25 cellular contexts compared by ENCODE assay signal in the genomic region with DNA sequence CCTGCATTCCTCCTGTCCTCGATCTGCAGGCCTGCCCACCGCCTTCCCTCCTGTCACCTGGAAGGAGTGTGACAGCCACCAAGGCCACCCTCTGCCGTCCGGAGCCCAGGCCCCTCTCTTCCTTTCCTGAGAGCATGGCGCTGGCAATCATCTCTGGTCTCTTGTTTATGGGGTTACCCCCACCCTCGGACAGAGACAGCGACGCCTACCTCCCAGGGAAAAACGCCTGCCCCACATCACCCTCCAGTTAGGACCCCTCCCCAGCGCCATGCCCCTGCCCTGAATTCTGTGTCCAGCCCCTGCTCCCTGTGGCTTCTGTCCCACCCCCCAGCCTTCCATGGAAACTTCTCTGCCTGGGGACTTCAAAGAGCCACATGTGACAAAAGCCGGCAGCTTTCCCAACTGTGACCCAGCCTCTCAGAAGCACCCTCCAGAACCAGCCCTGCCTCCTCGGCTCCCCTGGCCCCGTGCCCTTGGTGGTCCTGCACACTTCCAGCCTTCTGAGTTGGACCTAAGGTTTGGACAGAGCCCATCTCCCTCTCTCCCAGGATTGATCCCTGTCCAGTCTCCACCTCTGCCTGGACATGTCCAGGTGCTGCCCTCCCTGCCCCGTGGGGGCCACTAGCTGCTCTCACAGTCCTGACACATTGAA.
DNase-seq lines count a peak whose midpoint lies in the region; ATAC-seq and TF ChIP-seq lines count a peak whose summit lies in the region.
"Had no signal": no experiment of that assay in that cellular context is flagged by ENCODE, and none has a peak within 500 bp of the region (broad histone marks: within the 10 kb centered on the region; RNA-seq: fewer than 3 reads in every experiment).

No MANE protein-coding gene starts in this region.

- H4K20me1 ChIP-seq in BLaER1 treated with 17β-estradiol and CSF1 and Interleukin-3, amounts not matched to agents 10 nM and 100 nM = no peaks in the 10 kb centered on the region

- H3K36me3 Mint-ChIP-seq in activated CD4-positive, alpha-beta T cell treated with anti-CD3 and anti-CD28 coated beads, Interleukin-2, amount 10 ng/mL, durations not matched to agents 7 days and 5 days (ENCODE audit: low read depth) = no peaks in the 10 kb centered on the region
- H3K36me3 Mint-ChIP-seq in activated T-helper 2 cell treated with anti-CD3 and anti-CD28 coated beads, Interferon-gamma antibody, Interleukin-2, Interleukin-4, amounts not matched to agents 10 μg/mL and 5 μg/mL and 100 μg/mL, durations not matched to agents 14 hours and 24 hours and 36 hours (ENCODE audit: low read depth) = no peaks in the 10 kb centered on the region
- H3K36me3 Mint-ChIP-seq in natural killer cell = no peaks in the 10 kb centered on the region
- H3K36me3 Mint-ChIP-seq: WTC11 had no signal

- peaks cover 13% of the 10 kb centered on the region for H3K27me3 Mint-ChIP-seq in activated CD4-positive, alpha-beta T cell treated with anti-CD3 and anti-CD28 coated beads, Interleukin-2, amount 10 ng/mL, durations not matched to agents 7 days and 5 days
- H3K27me3 Mint-ChIP-seq in activated T-helper 2 cell treated with anti-CD3 and anti-CD28 coated beads, Interferon-gamma antibody, Interleukin-2, Interleukin-4, amounts not matched to agents 10 μg/mL and 5 μg/mL and 100 μg/mL, durations not matched to agents 14 hours and 24 hours and 36 hours (ENCODE audit: low read depth) = peaks cover 12% of the 10 kb centered on the region
- H3K27me3 Mint-ChIP-seq in natural killer cell (ENCODE audit: low read depth in 2 of 2) = peaks cover 10 to 25% of the 10 kb centered on the region in 2 donors

- no peak for TF ChIP-seq CTCF in natural killer cell (IDR thresholded peaks at IDR 0.05)
- no peak for TF ChIP-seq CTCF in ovary (IDR thresholded peaks at IDR 0.05)

- H3K27me3 ChIP-seq in BLaER1 treated with 17β-estradiol and CSF1 and Interleukin-3, amounts not matched to agents 10 nM and 100 nM = no peaks in the 10 kb centered on the region
- H3K27me3 ChIP-seq in ovary = no peaks in the 10 kb centered on the region
- H3K27me3 ChIP-seq: suprapubic skin had no signal

- peaks cover 53% of the 10 kb centered on the region for H3K4me1 Mint-ChIP-seq in activated CD4-positive, alpha-beta T cell treated with anti-CD3 and anti-CD28 coated beads, Interleukin-2, amount 10 ng/mL, durations not matched to agents 7 days and 5 days
- peaks cover 54% of the 10 kb centered on the region for H3K4me1 Mint-ChIP-seq in activated T-helper 2 cell treated with anti-CD3 and anti-CD28 coated beads, Interferon-gamma antibody, Interleukin-2, Interleukin-4, amounts not matched to agents 10 μg/mL and 5 μg/mL and 100 μg/mL, durations not matched to agents 14 hours and 24 hours and 36 hours (ENCODE audit: low read depth)
- H3K4me1 Mint-ChIP-seq in natural killer cell = peaks cover 15 to 33% of the 10 kb centered on the region in 2 donors
- H3K4me1 Mint-ChIP-seq: B cell, WTC11 had no signal

- CTCF ChIA-PET in activated CD4-positive, alpha-beta T cell treated with anti-CD3 and anti-CD28 coated beads, Interleukin-2, amount 10 ng/mL, durations not matched to agents 7 days and 5 days (lab: Charles Lee) = no interaction called here

- no peaks in the 10 kb centered on the region for H3K9me3 Mint-ChIP-seq in activated CD4-positive, alpha-beta T cell treated with anti-CD3 and anti-CD28 coated beads, Interleukin-2, amount 10 ng/mL, durations not matched to agents 7 days and 5 days
- no peaks in the 10 kb centered on the region for H3K9me3 Mint-ChIP-seq in activated T-helper 2 cell treated with anti-CD3 and anti-CD28 coated beads, Interferon-gamma antibody, Interleukin-2, Interleukin-4, amounts not matched to agents 10 μg/mL and 5 μg/mL and 100 μg/mL, durations not matched to agents 14 hours and 24 hours and 36 hours
- no peaks in the 10 kb centered on the region for H3K9me3 Mint-ChIP-seq in natural killer cell

- H3K4me2 ChIP-seq in BLaER1 treated with 17β-estradiol and CSF1 and Interleukin-3, amounts not matched to agents 10 nM and 100 nM = peak overlapping the region; percentile 30 to 67 (median 60)
- H3K4me2 ChIP-seq: SK-N-SH had no signal

- H3K4me3 Mint-ChIP-seq in activated CD4-positive, alpha-beta T cell treated with anti-CD3 and anti-CD28 coated beads, Interleukin-2, amount 10 ng/mL, durations not matched to agents 7 days and 5 days = no peak overlapping the region
- H3K4me3 Mint-ChIP-seq in activated T-helper 2 cell treated with anti-CD3 and anti-CD28 coated beads, Interferon-gamma antibody, Interleukin-2, Interleukin-4, amounts not matched to agents 10 μg/mL and 5 μg/mL and 100 μg/mL, durations not matched to agents 14 hours and 24 hours and 36 hours (ENCODE audit: low read depth) = no peak overlapping the region
- H3K4me3 Mint-ChIP-seq in natural killer cell = no peak overlapping the region
- H3K4me3 Mint-ChIP-seq: B cell, WTC11 had no signal

- peak overlapping the region in 9 of 11 experiments; percentile 17 to 62 (median 50); a peak in 14 of 22 replicates for H3K27ac ChIP-seq in BLaER1 treated with 17β-estradiol and CSF1 and Interleukin-3, amounts not matched to agents 10 nM and 100 nM
- H3K27ac ChIP-seq in ovary = no peak overlapping the region
- H3K27ac ChIP-seq: dorsolateral prefrontal cortex, RWPE1, suprapubic skin had no signal

- no peak for DNase-seq in activated CD4-positive, alpha-beta T cell treated with anti-CD3 and anti-CD28 coated beads, Interleukin-2, amount 10 ng/mL, durations not matched to agents 7 days and 5 days
- DNase-seq in activated CD4-positive, alpha-beta T cell treated with anti-CD3 and anti-CD28 coated beads for 48 hours = no peak
- DNase-seq in activated T-helper 2 cell treated with anti-CD3 and anti-CD28 coated beads, Interferon-gamma antibody, Interleukin-2, Interleukin-4, amounts not matched to agents 10 μg/mL and 5 μg/mL and 100 μg/mL, durations not matched to agents 14 hours and 24 hours and 36 hours (ENCODE audit: low spot score) = no peak
- DNase-seq in natural killer cell (no peak), ovary (no peak)
- DNase-seq in stimulated activated CD4-positive, alpha-beta T cell treated with anti-CD3 and anti-CD28 coated beads, Interleukin-4, amount 100 ng/mL, for 4 hours = no peak
- DNase-seq: caudate nucleus, COR-L47, GOT3, left cardiac atrium, mammary epithelial cell, MM.1S, NCI-H1417, NCI-H2081 treated with DMSO at 0.1 percent for 48 hours, NCI-H446, NCI-H82, SK-N-SH, T1000 had no signal

- 0 out of 20 replicates have a peak overlapping the region, but pooled peaks of 1 of the 10 experiments have one; percentile 1 for H3K4me3 ChIP-seq in BLaER1 treated with 17β-estradiol and CSF1 and Interleukin-3, amounts not matched to agents 10 nM and 100 nM
- no peak overlapping the region for H3K4me3 ChIP-seq in ovary
- H3K4me3 ChIP-seq: dorsolateral prefrontal cortex, suprapubic skin had no signal

- H3K36me3 ChIP-seq in BLaER1 treated with 17β-estradiol and CSF1 and Interleukin-3, amounts not matched to agents 10 nM and 100 nM = no peaks in the 10 kb centered on the region
- no peaks in the 10 kb centered on the region for H3K36me3 ChIP-seq in ovary
- H3K36me3 ChIP-seq: suprapubic skin had no signal

- no peak for TF ChIP-seq EP300 in ovary (IDR thresholded peaks at IDR 0.05)

- POLR2A ChIA-PET in activated CD4-positive, alpha-beta T cell treated with anti-CD3 and anti-CD28 coated beads, Interleukin-2, amount 10 ng/mL, durations not matched to agents 7 days and 5 days (lab: Charles Lee) = interaction anchor here (0.5 kb wide), 1 partner anchor 24 kb away, joined by 4 read pairs; no protein-coding TSS in a partner anchor

- intact Hi-C loops in activated T-helper 2 cell treated with anti-CD3 and anti-CD28 coated beads, Interferon-gamma antibody, Interleukin-2, Interleukin-4, amounts not matched to agents 10 μg/mL and 5 μg/mL and 100 μg/mL, durations not matched to agents 14 hours and 24 hours and 36 hours (cut with micrococcal nuclease) = loop anchor here (5.0 to 10.0 kb wide), 4 partner anchors 141 to 329 kb away; a partner anchor contains a TSS
- intact Hi-C loops in natural killer cell (cut with micrococcal nuclease) = loop anchor here (5.0 kb wide), 1 partner anchor 279 kb away; no protein-coding TSS in a partner anchor
- intact Hi-C loops in ovary (cut with DNase I) = no loop called here

- WGBS in ovary, 3 donors = 85 to 86% (median 86%) methylated on average over 13 to 14 of the region's 14 CpGs

- H3K9me3 ChIP-seq in BLaER1 treated with 17β-estradiol and CSF1 and Interleukin-3, amounts not matched to agents 10 nM and 100 nM (replicated peaks in 1 of 11) = peaks cover 8 to 39% (median 23%) of the 10 kb centered on the region in 11 experiments; a peak in 20 of 22 replicates
- H3K9me3 ChIP-seq in ovary = no peaks in the 10 kb centered on the region
- H3K9me3 ChIP-seq: SK-N-SH, suprapubic skin had no signal

- H3K27ac Mint-ChIP-seq in activated CD4-positive, alpha-beta T cell treated with anti-CD3 and anti-CD28 coated beads, Interleukin-2, amount 10 ng/mL, durations not matched to agents 7 days and 5 days = peak overlapping the region; percentile 67
- H3K27ac Mint-ChIP-seq in activated T-helper 2 cell treated with anti-CD3 and anti-CD28 coated beads, Interferon-gamma antibody, Interleukin-2, Interleukin-4, amounts not matched to agents 10 μg/mL and 5 μg/mL and 100 μg/mL, durations not matched to agents 14 hours and 24 hours and 36 hours = peak overlapping the region; percentile 58
- peak overlapping the region; percentile 76 to 88 for H3K27ac Mint-ChIP-seq in natural killer cell
- H3K27ac Mint-ChIP-seq: B cell, WTC11 had no signal

- peaks cover 7 to 53% (median 32%) of the 10 kb centered on the region in 10 experiments for H3K4me1 ChIP-seq in BLaER1 treated with 17β-estradiol and CSF1 and Interleukin-3, amounts not matched to agents 10 nM and 100 nM
- H3K4me1 ChIP-seq in ovary (ENCODE audit: insufficient read depth) = no peaks in the 10 kb centered on the region
- H3K4me1 ChIP-seq: suprapubic skin had no signal

- TF ChIP-seq POLR2A in ovary (IDR thresholded peaks at IDR 0.05) = no peak

- H3K9ac ChIP-seq in BLaER1 treated with 17β-estradiol and CSF1 and Interleukin-3, amounts not matched to agents 10 nM and 100 nM = no peak overlapping the region
- H3K9ac ChIP-seq: SK-N-SH had no signal

- ATAC-seq in natural killer cell (no peak), HG03571 (IDR thresholded peaks at IDR 0.05; ENCODE audit: unreplicated experiment) (no peak)
- ATAC-seq: WTC11 had no signal

Comparison
In these comparisons a context has a peak if more than half of its experiments do, and no peak if none do; other contexts are left out.
1. H3K27ac ChIP-seq: peak in BLaER1 treated with 17β-estradiol and CSF1 and Interleukin-3, amounts not matched to agents 10 nM and 100 nM (9 of 11); none in ovary (0 of 2).
2. intact Hi-C loops: an anchor here in activated T-helper 2 cell treated with anti-CD3 and anti-CD28 coated beads, Interferon-gamma antibody, Interleukin-2, Interleukin-4, amounts not matched to agents 10 μg/mL and 5 μg/mL and 100 μg/mL, durations not matched to agents 14 hours and 24 hours and 36 hours (5.0 to 10.0 kb wide) and natural killer cell (5.0 kb wide); none called in ovary.
3. Peak in every context shown above with its lines, with median percentiles within 50 percentile points of each other: H3K27ac Mint-ChIP-seq.